ENCODE assay signal across 28 cellular contexts in genomic region chr4:87574996-87575395, GRCh38. TPM values are rescaled to one million over a fixed set of nuclear protein-coding genes. Genes with fewer than 3 reads are reported as not detected.
DNase-seq lines count a peak whose midpoint lies in the region; ATAC-seq and TF ChIP-seq lines count a peak whose summit lies in the region.
"Had no signal": no experiment of that assay in that cellular context is flagged by ENCODE, and none has a peak within 500 bp of the region (broad histone marks: within the 10 kb centered on the region; RNA-seq: fewer than 3 reads in every experiment).

No MANE protein-coding gene starts in this region.

- TF ChIP-seq CTCF in choroid plexus epithelial cell (conservative IDR thresholded peaks at IDR 0.05; ENCODE audit: low read depth, low read length) (no peak), left lung (IDR thresholded peaks at IDR 0.05) (no peak)

- ATAC-seq in left lung (peak; percentile 94), GM21515 (IDR thresholded peaks at IDR 0.05; ENCODE audit: unreplicated experiment) (no peak)
- ATAC-seq: A549; heart left ventricle; K562; naive thymus-derived CD4-positive, alpha-beta T cell had no signal

- no peaks in the 10 kb centered on the region for H3K36me3 ChIP-seq in left lung
- H3K36me3 ChIP-seq: BLaER1, esophagus squamous epithelium, heart left ventricle, right atrium auricular region, stomach had no signal

- DNase-seq in Daoy (ENCODE audit: low read depth) (peak; percentile 11), RPMI7951 (ENCODE audit: low read depth) (peak; percentile 74), choroid plexus epithelial cell (ENCODE audit: low read depth) (peak; percentile 57), left lung (no peak), NCI-H774 (lab: John Stamatoyannopoulos, UW) (no peak), AML-193 (lab: John Stamatoyannopoulos, UW) (no peak), Kasumi-1 (lab: John Stamatoyannopoulos, UW) (no peak)
- DNase-seq: activated CD4-positive, alpha-beta T cell treated with anti-CD3 and anti-CD28 coated beads for 4 hours; activated naive CD4-positive, alpha-beta T cell treated with anti-CD3 and anti-CD28 coated beads, Interleukin-2, amount 50 U/mL, for 16 hours; effector memory CD4-positive, alpha-beta T cell; esophagus squamous epithelium; H9; heart left ventricle; left cardiac atrium; naive thymus-derived CD4-positive, alpha-beta T cell; NCI-H187 treated with DMSO at 0.1 percent for 48 hours; NCI-H345; OCI-M1; stomach; T-helper 1 cell had no signal

- no peaks in the 10 kb centered on the region for H3K9me3 ChIP-seq in left lung
- H3K9me3 ChIP-seq: A549, BLaER1, esophagus squamous epithelium, right atrium auricular region, stomach had no signal

- H3K27me3 ChIP-seq in left lung: no peaks in the 10 kb centered on the region
- H3K27me3 ChIP-seq: BLaER1, esophagus squamous epithelium, heart left ventricle, right atrium auricular region, stomach had no signal

- no peak overlapping the region for H3K27ac ChIP-seq in left lung
- H3K27ac ChIP-seq: A549, BLaER1, esophagus squamous epithelium, heart left ventricle, stomach had no signal

- intact Hi-C loops in left lung (cut with DNase I): no loop called here

- H3K4me1 ChIP-seq in left lung: no peaks in the 10 kb centered on the region
- H3K4me1 ChIP-seq: A549, esophagus squamous epithelium, heart left ventricle, right atrium auricular region, stomach had no signal

- H3K4me3 ChIP-seq in choroid plexus epithelial cell (ENCODE audit: low read depth, low read length) (no peak overlapping the region), left lung (no peak overlapping the region)
- H3K4me3 ChIP-seq: A549, BLaER1, esophagus squamous epithelium, heart left ventricle, K562, right atrium auricular region, stomach had no signal

RNA-seq across cellular contexts. Expression of gene DSPP, which starts 33.3 kb away (rescaled TPM):
- not detected in 2 replicates for total RNA-seq in Daoy (2014; rRNA removed; shearing (Covaris generic))
- not detected in 2 replicates for total RNA-seq in RPMI7951 (2014; rRNA removed; shearing (Covaris generic))
- not detected for total RNA-seq in left lung
- total RNA-seq: activated CD8-positive, alpha-beta memory T cell treated with anti-CD3 and anti-CD28 coated beads for 36 hours; astrocyte; H9; heart left ventricle; K562; left cardiac atrium; naive thymus-derived CD4-positive, alpha-beta T cell; osteocyte; right atrium auricular region; stomach had no signal

RNA-seq across cellular contexts. Expression of gene SPARCL1, which starts 45.8 kb away (rescaled TPM):
- not detected in 2 replicates for total RNA-seq in Daoy (2014; rRNA removed; shearing (Covaris generic))
- 0.12 and 0.39 TPM in 2 replicates for total RNA-seq in RPMI7951 (2014; rRNA removed; shearing (Covaris generic))
- 100 to 1,000 TPM; 241 to 296 TPM for total RNA-seq in left lung
- total RNA-seq: activated CD8-positive, alpha-beta memory T cell treated with anti-CD3 and anti-CD28 coated beads for 36 hours; naive thymus-derived CD4-positive, alpha-beta T cell had no signal

Comparison
In these comparisons a context has a peak if more than half of its experiments do, and no peak if none do; other contexts are left out.
1. DNase-seq: peak in Daoy (single experiment), RPMI7951 (single experiment) and choroid plexus epithelial cell (single experiment); none in left lung (0 of 2), NCI-H774 (single experiment), AML-193 (0 of 2) and Kasumi-1 (0 of 2).
2. RNA of gene SPARCL1, which starts 45.8 kb away (total RNA-seq): 241 to 296 TPM in left lung; 0.12 to 0.39 TPM in RPMI7951 and not detected in Daoy; every median in the first group is over 100 times any median in the second.